1 cellular context compared by ENCODE assay signal in the genomic region with DNA sequence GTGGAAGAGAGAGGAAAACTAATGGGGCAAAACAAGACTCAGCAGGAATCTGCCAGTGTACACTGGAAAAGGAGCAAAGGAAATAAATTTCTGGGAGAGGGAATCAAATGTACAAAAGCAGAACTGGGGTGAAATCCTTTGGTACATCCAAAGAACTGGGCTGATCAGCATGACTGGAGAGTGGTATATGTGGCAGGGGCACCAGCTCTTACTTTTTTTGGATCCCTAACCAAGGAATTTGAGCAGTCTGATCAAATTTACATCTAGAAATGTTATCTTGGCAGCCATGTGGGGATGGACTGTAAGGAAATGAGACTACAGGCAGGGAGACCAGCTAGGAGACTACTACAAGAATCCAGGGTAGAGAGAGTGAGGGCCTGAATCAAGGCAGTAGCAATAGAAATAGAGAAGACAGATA.
TF ChIP-seq lines count a peak whose summit lies in the region.

No MANE protein-coding gene starts in this region.

TF ChIP-seq in endothelial cell of umbilical vein, 7 proteins besides CTCF, POLR2A, EP300 and RAD21:
- TF ChIP-seq EZH2 (IDR thresholded peaks at IDR 0.05; ENCODE audit: borderline replicate concordance, low read depth, low read length, severe bottlenecking) (no peak), GATA2 (IDR thresholded peaks at IDR 0.05; ENCODE audit: insufficient read depth, insufficient read length, low read depth, low read length) (no peak), POLR2AphosphoS5 (IDR thresholded peaks at IDR 0.05; ENCODE audit: insufficient read depth, low read depth, low read length) (no peak), FOS (IDR thresholded peaks at IDR 0.05; ENCODE audit: borderline replicate concordance, insufficient read depth, low read length) (no peak), MYC (IDR thresholded peaks at IDR 0.05; ENCODE audit: low read depth, low read length) (no peak), JUN (IDR thresholded peaks at IDR 0.05; ENCODE audit: borderline replicate concordance, insufficient read depth, insufficient read length, low read depth) (no peak)
- TF ChIP-seq, protein P1, sequence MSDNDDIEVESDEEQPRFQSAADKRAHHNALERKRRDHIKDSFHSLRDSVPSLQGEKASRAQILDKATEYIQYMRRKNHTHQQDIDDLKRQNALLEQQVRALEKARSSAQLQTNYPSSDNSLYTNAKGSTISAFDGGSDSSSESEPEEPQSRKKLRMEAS (IDR thresholded peaks at IDR 0.05; ENCODE audit: insufficient read depth, insufficient read length) = no peak
TF ChIP-seq in endothelial cell of umbilical vein: peak in this region for 0.
